1 cellular context compared by ENCODE assay signal in genomic region chr3:136181741-136182140, GRCh38.
TF ChIP-seq lines count a peak whose summit lies in the region.

No MANE protein-coding gene starts in this region.

TF ChIP-seq in HEK293, 187 proteins besides CTCF, POLR2A, EP300 and RAD21 (continued from another document and continues in another):
- TF ChIP-seq, protein P1, sequence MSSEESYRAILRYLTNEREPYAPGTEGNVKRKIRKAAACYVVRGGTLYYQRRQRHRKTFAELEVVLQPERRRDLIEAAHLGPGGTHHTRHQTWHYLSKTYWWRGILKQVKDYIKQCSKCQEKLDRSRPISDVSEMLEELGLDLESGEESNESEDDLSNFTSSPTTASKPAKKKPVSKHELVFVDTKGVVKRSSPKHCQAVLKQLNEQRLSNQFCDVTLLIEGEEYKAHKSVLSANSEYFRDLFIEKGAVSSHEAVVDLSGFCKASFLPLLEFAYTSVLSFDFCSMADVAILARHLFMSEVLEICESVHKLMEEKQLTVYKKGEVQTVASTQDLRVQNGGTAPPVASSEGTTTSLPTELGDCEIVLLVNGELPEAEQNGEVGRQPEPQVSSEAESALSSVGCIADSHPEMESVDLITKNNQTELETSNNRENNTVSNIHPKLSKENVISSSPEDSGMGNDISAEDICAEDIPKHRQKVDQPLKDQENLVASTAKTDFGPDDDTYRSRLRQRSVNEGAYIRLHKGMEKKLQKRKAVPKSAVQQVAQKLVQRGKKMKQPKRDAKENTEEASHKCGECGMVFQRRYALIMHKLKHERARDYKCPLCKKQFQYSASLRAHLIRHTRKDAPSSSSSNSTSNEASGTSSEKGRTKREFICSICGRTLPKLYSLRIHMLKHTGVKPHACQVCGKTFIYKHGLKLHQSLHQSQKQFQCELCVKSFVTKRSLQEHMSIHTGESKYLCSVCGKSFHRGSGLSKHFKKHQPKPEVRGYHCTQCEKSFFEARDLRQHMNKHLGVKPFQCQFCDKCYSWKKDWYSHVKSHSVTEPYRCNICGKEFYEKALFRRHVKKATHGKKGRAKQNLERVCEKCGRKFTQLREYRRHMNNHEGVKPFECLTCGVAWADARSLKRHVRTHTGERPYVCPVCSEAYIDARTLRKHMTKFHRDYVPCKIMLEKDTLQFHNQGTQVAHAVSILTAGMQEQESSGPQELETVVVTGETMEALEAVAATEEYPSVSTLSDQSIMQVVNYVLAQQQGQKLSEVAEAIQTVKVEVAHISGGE (tag by site-specific recombination; conservative IDR thresholded peaks at IDR 0.05; ENCODE audit: low read depth): peak; percentile 63
- TF ChIP-seq ZNF501 (tag by site-specific recombination; IDR thresholded peaks at IDR 0.05) (no peak; the same call in 1 of the 2 replicates), ZNF138 (tag by site-specific recombination; IDR thresholded peaks at IDR 0.05; ENCODE audit: borderline replicate concordance) (no peak), GLI4 (tag by site-specific recombination; IDR thresholded peaks at IDR 0.05) (no peak), ZNF423 (tag by site-specific recombination; IDR thresholded peaks at IDR 0.05) (no peak), EGR2 (tag by site-specific recombination; IDR thresholded peaks at IDR 0.05; ENCODE audit: low read depth) (no peak), ZNF18 (tag by site-specific recombination; IDR thresholded peaks at IDR 0.05) (no peak), ZBTB21 (tag by site-specific recombination; IDR thresholded peaks at IDR 0.05) (no peak), ZNF354C (tag by site-specific recombination; IDR thresholded peaks at IDR 0.05; ENCODE audit: borderline replicate concordance, low read depth) (0 out of 2 replicates have a peak, but pooled peaks have one; percentile 30), ZNF214 (tag by site-specific recombination; IDR thresholded peaks at IDR 0.05; ENCODE audit: borderline replicate concordance) (no peak), ZNF654 (tag by site-specific recombination; IDR thresholded peaks at IDR 0.05; ENCODE audit: low read depth) (peak; percentile 24; the same call in 1 of the 2 replicates), ZNF266 (tag by site-specific recombination; IDR thresholded peaks at IDR 0.05; ENCODE audit: low read depth) (0 out of 2 replicates have a peak, but pooled peaks have one; percentile 49), WT1 (tag by site-specific recombination; IDR thresholded peaks at IDR 0.05) (no peak), ZNF184 (tag by site-specific recombination; IDR thresholded peaks at IDR 0.05) (no peak), ZNF521 (tag by site-specific recombination; IDR thresholded peaks at IDR 0.05) (no peak), ZNF155 (tag by site-specific recombination; IDR thresholded peaks at IDR 0.05) (no peak), BCL6B (tag by site-specific recombination; IDR thresholded peaks at IDR 0.05) (no peak), ZFP69B (tag by site-specific recombination; IDR thresholded peaks at IDR 0.05) (no peak), ZNF549 (tag by site-specific recombination; IDR thresholded peaks at IDR 0.05) (no peak), IKZF3 (tag by site-specific recombination; IDR thresholded peaks at IDR 0.05) (no peak), ZNF664 (tag by site-specific recombination; IDR thresholded peaks at IDR 0.05) (peak; percentile 48; the same call in 1 of the 2 replicates), ZNF76 (tag by site-specific recombination; IDR thresholded peaks at IDR 0.05; ENCODE audit: borderline replicate concordance, low read depth) (no peak), YY1 (tag by site-specific recombination; IDR thresholded peaks at IDR 0.05) (no peak), PRDM1 (tag by site-specific recombination; IDR thresholded peaks at IDR 0.05) (no peak), ZNF211 (tag by site-specific recombination; IDR thresholded peaks at IDR 0.05; ENCODE audit: low read depth) (no peak), RBAK (tag by site-specific recombination; IDR thresholded peaks at IDR 0.05) (no peak), ZNF202 (tag by site-specific recombination; IDR thresholded peaks at IDR 0.05; ENCODE audit: borderline replicate concordance) (no peak), ZFHX2 (tag by site-specific recombination; conservative IDR thresholded peaks at IDR 0.05) (no peak), ZNF146 (tag by site-specific recombination; IDR thresholded peaks at IDR 0.05) (no peak), ZNF777 (tag by site-specific recombination; IDR thresholded peaks at IDR 0.05; ENCODE audit: borderline replicate concordance) (no peak), SCRT2 (tag by site-specific recombination; IDR thresholded peaks at IDR 0.05) (no peak), OVOL3 (tag by site-specific recombination; IDR thresholded peaks at IDR 0.05) (no peak), ZNF121 (tag by site-specific recombination; IDR thresholded peaks at IDR 0.05) (no peak), ZNF704 (tag by site-specific recombination; IDR thresholded peaks at IDR 0.05) (no peak), HOXC10 (CRISPR knock-in tag; IDR thresholded peaks at IDR 0.05) (no peak), OSR2 (tag by site-specific recombination; IDR thresholded peaks at IDR 0.05) (no peak), ZNF510 (tag by site-specific recombination; IDR thresholded peaks at IDR 0.05; ENCODE audit: insufficient replicate concordance) (peak; percentile 27), ZNF747 (tag by site-specific recombination; IDR thresholded peaks at IDR 0.05) (no peak), ZSCAN30 (tag by site-specific recombination; IDR thresholded peaks at IDR 0.05) (no peak), KLF7 (tag by site-specific recombination; IDR thresholded peaks at IDR 0.05; ENCODE audit: borderline replicate concordance) (no peak), ZNF548 (tag by site-specific recombination; IDR thresholded peaks at IDR 0.05) (no peak), ZBTB1 (tag by site-specific recombination; IDR thresholded peaks at IDR 0.05) (no peak), ZNF768 (tag by site-specific recombination; IDR thresholded peaks at IDR 0.05) (no peak), HOXA7 (CRISPR knock-in tag; IDR thresholded peaks at IDR 0.05; ENCODE audit: borderline replicate concordance) (no peak), BCL11B (tag by site-specific recombination; IDR thresholded peaks at IDR 0.05; ENCODE audit: low read depth) (no peak), ZNF221 (tag by site-specific recombination; IDR thresholded peaks at IDR 0.05; ENCODE audit: borderline replicate concordance) (no peak)
- TF ChIP-seq, protein P2, sequence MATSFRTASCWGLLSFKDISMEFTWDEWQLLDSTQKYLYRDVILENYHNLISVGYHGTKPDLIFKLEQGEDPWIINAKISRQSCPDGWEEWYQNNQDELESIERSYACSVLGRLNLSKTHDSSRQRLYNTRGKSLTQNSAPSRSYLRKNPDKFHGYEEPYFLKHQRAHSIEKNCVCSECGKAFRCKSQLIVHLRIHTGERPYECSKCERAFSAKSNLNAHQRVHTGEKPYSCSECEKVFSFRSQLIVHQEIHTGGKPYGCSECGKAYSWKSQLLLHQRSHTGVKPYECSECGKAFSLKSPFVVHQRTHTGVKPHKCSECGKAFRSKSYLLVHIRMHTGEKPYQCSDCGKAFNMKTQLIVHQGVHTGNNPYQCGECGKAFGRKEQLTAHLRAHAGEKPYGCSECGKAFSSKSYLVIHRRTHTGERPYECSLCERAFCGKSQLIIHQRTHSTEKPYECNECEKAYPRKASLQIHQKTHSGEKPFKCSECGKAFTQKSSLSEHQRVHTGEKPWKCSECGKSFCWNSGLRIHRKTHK (tag by site-specific recombination; IDR thresholded peaks at IDR 0.05): no peak
- TF ChIP-seq, protein P3, sequence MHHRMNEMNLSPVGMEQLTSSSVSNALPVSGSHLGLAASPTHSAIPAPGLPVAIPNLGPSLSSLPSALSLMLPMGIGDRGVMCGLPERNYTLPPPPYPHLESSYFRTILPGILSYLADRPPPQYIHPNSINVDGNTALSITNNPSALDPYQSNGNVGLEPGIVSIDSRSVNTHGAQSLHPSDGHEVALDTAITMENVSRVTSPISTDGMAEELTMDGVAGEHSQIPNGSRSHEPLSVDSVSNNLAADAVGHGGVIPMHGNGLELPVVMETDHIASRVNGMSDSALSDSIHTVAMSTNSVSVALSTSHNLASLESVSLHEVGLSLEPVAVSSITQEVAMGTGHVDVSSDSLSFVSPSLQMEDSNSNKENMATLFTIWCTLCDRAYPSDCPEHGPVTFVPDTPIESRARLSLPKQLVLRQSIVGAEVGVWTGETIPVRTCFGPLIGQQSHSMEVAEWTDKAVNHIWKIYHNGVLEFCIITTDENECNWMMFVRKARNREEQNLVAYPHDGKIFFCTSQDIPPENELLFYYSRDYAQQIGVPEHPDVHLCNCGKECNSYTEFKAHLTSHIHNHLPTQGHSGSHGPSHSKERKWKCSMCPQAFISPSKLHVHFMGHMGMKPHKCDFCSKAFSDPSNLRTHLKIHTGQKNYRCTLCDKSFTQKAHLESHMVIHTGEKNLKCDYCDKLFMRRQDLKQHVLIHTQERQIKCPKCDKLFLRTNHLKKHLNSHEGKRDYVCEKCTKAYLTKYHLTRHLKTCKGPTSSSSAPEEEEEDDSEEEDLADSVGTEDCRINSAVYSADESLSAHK (tag by site-specific recombination; IDR thresholded peaks at IDR 0.05): no peak
- TF ChIP-seq, protein P4, sequence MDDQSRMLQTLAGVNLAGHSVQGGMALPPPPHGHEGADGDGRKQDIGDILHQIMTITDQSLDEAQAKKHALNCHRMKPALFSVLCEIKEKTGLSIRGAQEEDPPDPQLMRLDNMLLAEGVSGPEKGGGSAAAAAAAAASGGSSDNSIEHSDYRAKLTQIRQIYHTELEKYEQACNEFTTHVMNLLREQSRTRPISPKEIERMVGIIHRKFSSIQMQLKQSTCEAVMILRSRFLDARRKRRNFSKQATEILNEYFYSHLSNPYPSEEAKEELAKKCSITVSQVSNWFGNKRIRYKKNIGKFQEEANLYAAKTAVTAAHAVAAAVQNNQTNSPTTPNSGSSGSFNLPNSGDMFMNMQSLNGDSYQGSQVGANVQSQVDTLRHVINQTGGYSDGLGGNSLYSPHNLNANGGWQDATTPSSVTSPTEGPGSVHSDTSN (CRISPR knock-in tag; IDR thresholded peaks at IDR 0.05): no peak
- TF ChIP-seq, protein P5, sequence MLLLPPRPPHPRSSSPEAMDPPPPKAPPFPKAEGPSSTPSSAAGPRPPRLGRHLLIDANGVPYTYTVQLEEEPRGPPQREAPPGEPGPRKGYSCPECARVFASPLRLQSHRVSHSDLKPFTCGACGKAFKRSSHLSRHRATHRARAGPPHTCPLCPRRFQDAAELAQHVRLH (tag by site-specific recombination; IDR thresholded peaks at IDR 0.05): 0 out of 2 replicates have a peak, but pooled peaks have one; percentile 26
- TF ChIP-seq, protein P6, sequence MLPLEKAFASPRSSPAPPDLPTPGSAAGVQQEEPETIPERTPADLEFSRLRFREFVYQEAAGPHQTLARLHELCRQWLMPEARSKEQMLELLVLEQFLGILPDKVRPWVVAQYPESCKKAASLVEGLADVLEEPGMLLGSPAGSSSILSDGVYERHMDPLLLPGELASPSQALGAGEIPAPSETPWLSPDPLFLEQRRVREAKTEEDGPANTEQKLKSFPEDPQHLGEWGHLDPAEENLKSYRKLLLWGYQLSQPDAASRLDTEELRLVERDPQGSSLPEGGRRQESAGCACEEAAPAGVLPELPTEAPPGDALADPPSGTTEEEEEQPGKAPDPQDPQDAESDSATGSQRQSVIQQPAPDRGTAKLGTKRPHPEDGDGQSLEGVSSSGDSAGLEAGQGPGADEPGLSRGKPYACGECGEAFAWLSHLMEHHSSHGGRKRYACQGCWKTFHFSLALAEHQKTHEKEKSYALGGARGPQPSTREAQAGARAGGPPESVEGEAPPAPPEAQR (tag by site-specific recombination; IDR thresholded peaks at IDR 0.05): no peak
- TF ChIP-seq, protein P7, sequence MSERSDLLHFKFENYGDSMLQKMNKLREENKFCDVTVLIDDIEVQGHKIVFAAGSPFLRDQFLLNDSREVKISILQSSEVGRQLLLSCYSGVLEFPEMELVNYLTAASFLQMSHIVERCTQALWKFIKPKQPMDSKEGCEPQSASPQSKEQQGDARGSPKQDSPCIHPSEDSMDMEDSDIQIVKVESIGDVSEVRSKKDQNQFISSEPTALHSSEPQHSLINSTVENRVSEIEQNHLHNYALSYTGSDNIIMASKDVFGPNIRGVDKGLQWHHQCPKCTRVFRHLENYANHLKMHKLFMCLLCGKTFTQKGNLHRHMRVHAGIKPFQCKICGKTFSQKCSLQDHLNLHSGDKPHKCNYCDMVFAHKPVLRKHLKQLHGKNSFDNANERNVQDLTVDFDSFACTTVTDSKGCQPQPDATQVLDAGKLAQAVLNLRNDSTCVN (tag by site-specific recombination; optimal IDR thresholded peaks at IDR 0.05): no peak
- TF ChIP-seq, protein P8, sequence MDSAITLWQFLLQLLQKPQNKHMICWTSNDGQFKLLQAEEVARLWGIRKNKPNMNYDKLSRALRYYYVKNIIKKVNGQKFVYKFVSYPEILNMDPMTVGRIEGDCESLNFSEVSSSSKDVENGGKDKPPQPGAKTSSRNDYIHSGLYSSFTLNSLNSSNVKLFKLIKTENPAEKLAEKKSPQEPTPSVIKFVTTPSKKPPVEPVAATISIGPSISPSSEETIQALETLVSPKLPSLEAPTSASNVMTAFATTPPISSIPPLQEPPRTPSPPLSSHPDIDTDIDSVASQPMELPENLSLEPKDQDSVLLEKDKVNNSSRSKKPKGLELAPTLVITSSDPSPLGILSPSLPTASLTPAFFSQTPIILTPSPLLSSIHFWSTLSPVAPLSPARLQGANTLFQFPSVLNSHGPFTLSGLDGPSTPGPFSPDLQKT (IDR thresholded peaks at IDR 0.05; ENCODE audit: borderline replicate concordance, low read depth, low read length): no peak
